Comparison of ENCODE assay signal across 8 cellular contexts in genomic region chr14:51650721-51651387, GRCh38. TPM values are rescaled to one million over a fixed set of nuclear protein-coding genes. Genes with fewer than 3 reads are reported as not detected.
DNase-seq lines count a peak whose midpoint lies in the region; FAIRE-seq and TF ChIP-seq lines count a peak whose summit lies in the region.

No MANE protein-coding gene starts in this region.

- no peaks in the 10 kb centered on the region for H3K9me3 ChIP-seq in PC-9 (ENCODE audit: insufficient read depth, low read depth)
- H3K9me3 ChIP-seq in ectodermal cell (ENCODE audit: control insufficient read depth, low read length) = no peaks in the 10 kb centered on the region
- H3K9me3 ChIP-seq in mucosa of stomach (ENCODE audit: control insufficient read depth, low read length) = no peaks in the 10 kb centered on the region

- BruUV-seq in PC-9 (replicated peaks; lab: Mats Ljungman, UMichigan) = TSS peak; percentile 77

- peaks cover 79% of the 10 kb centered on the region for H3K79me2 ChIP-seq in PC-9 (ENCODE audit: low read depth)

- DNase-seq in GM12864 (ENCODE audit: low read depth) = no peak
- DNase-seq in PC-9 = peak; percentile 21 to 42
- no peak for DNase-seq in A172 (ENCODE audit: low spot score)
- no peak for DNase-seq in NCI-H2107 (lab: John Stamatoyannopoulos, UW)
- DNase-seq in H54 (ENCODE audit: insufficient read length, low spot score) = no peak
- no peak for DNase-seq in HT-29 (ENCODE audit: low spot score)

- peaks cover 48% of the 10 kb centered on the region for H3K4me1 ChIP-seq in PC-9 (replicated peaks; ENCODE audit: insufficient read depth)
- peaks cover 8% of the 10 kb centered on the region for H3K4me1 ChIP-seq in ectodermal cell (ENCODE audit: control insufficient read depth, insufficient read depth, low read length)
- peaks cover 3% of the 10 kb centered on the region for H3K4me1 ChIP-seq in mucosa of stomach (ENCODE audit: control insufficient read depth, insufficient read depth, low read length)

- no peak for TF ChIP-seq CTCF in GM12864 (IDR thresholded peaks at IDR 0.05; ENCODE audit: low read depth, low read length, missing control alignments)
- no peak for TF ChIP-seq CTCF in PC-9 (conservative IDR thresholded peaks at IDR 0.05)

- TF ChIP-seq POLR2A in H54 (IDR thresholded peaks at IDR 0.05; ENCODE audit: low read depth, low read length) = no peak

- FAIRE-seq in H54 (lab: Jason Lieb, UNC) = no peak

- WGBS in ectodermal cell, 2 experiments = 0 to 1% methylated on average over 30 of the region's 30 CpGs

- no peaks in the 10 kb centered on the region for H3K9me2 ChIP-seq in PC-9 (ENCODE audit: insufficient read depth)

- H3K9ac ChIP-seq in mucosa of stomach (ENCODE audit: low read length) = peak overlapping the region; percentile 83

- peaks cover 23% of the 10 kb centered on the region; the same call in 1 of the 2 replicates for H3F3A ChIP-seq in PC-9 (ENCODE audit: insufficient read depth, low read depth)

- CTCF ChIA-PET in PC-9 (lab: Charles Lee) = interaction anchor here (0.6 to 2.5 kb wide), 8 partner anchors 13 to 673 kb away, joined by 3 to 27 read pairs (median 6); no protein-coding TSS in a partner anchor

- H3K4me3 ChIP-seq in GM12864 (ENCODE audit: low read depth, low read length) (peak overlapping the region; percentile 73), PC-9 (peak overlapping the region; percentile 98), ectodermal cell (ENCODE audit: insufficient read depth, low read depth, low read length) (peak overlapping the region; percentile 73), mucosa of stomach (ENCODE audit: low read length) (peak overlapping the region; percentile 67)

- H3K27ac ChIP-seq in PC-9 (peak overlapping the region; percentile 88), ectodermal cell (ENCODE audit: insufficient read depth, low read depth, low read length, poor library complexity, severe bottlenecking) (peak overlapping the region; percentile 96)

- peak overlapping the region; percentile 74 for H2AFZ ChIP-seq in PC-9

- no peaks in the 10 kb centered on the region for H3K27me3 ChIP-seq in PC-9 (ENCODE audit: insufficient read depth, low read depth)
- no peaks in the 10 kb centered on the region for H3K27me3 ChIP-seq in ectodermal cell (ENCODE audit: control insufficient read depth, insufficient read depth, low read length, poor library complexity, severe bottlenecking)
- H3K27me3 ChIP-seq in mucosa of stomach (ENCODE audit: control insufficient read depth, insufficient read depth, low read length) = peaks cover 3% of the 10 kb centered on the region

- peak overlapping the region; percentile 97 for H3K4me2 ChIP-seq in PC-9

- intact Hi-C loops in PC-9 (cut with micrococcal nuclease; ENCODE audit: unreplicated experiment) = loop anchor here (1.0 to 5.0 kb wide), 3 partner anchors 117 to 208 kb away; no protein-coding TSS in a partner anchor

- POLR2A ChIA-PET in PC-9 (lab: Charles Lee; ENCODE audit: unreplicated experiment) = interaction anchor here (0.5 to 1.6 kb wide), 13 partner anchors 13 to 1411 kb away, joined by 3 to 33 read pairs (median 10); no protein-coding TSS in a partner anchor

- 0 out of 2 replicates have a peak, but pooled peaks cover 5% of the 10 kb centered on the region for H4K20me1 ChIP-seq in PC-9 (ENCODE audit: insufficient read depth)

- no peaks in the 10 kb centered on the region for H3K36me3 ChIP-seq in PC-9 (ENCODE audit: low read depth)
- H3K36me3 ChIP-seq in ectodermal cell (ENCODE audit: control insufficient read depth, insufficient read depth, low read length) = no peaks in the 10 kb centered on the region
- H3K36me3 ChIP-seq in mucosa of stomach (ENCODE audit: control insufficient read depth, insufficient read depth, low read length) = no peaks in the 10 kb centered on the region

RNA-seq across cellular contexts. Expression of gene FRMD6, which starts 0.9 kb away (rescaled TPM):
- total RNA-seq in PC-9 (2021) = 42.9 and 47.9 TPM in 2 replicates
- polyA plus RNA-seq in ectodermal cell (2013, experiment 1 of 4) = 21.1 TPM
- polyA plus RNA-seq in ectodermal cell (2013, experiment 2 of 4) = 22.6 TPM
- 15.3 TPM for polyA plus RNA-seq in ectodermal cell (2013, experiment 3 of 4)
- 18.1 TPM for polyA plus RNA-seq in ectodermal cell (2013, experiment 4 of 4)
- 47.9 and 53.1 TPM in 2 replicates for total RNA-seq in A172 (2014; rRNA removed; shearing (Covaris generic))
- total RNA-seq in HT-29 (2014; rRNA removed; shearing (Covaris generic)) = 0.23 and 1.2 TPM in 2 replicates

Comparison
In these comparisons a context has a peak if more than half of its experiments do, and no peak if none do; other contexts are left out.
1. DNase-seq: peak in PC-9 (2 of 2); none in GM12864 (single experiment), A172 (single experiment), NCI-H2107 (single experiment), H54 (single experiment) and HT-29 (single experiment).
2. RNA of gene FRMD6, which starts 0.9 kb away (total RNA-seq): 47.9 to 53.1 TPM in A172 and 42.9 to 47.9 TPM in PC-9; 0.23 to 1.2 TPM in HT-29; every median in the first group is over 10 times any median in the second.
3. Peak in every context shown above with its lines, with median percentiles within 50 percentile points of each other: H3K4me3 ChIP-seq.